In the genomic region with DNA sequence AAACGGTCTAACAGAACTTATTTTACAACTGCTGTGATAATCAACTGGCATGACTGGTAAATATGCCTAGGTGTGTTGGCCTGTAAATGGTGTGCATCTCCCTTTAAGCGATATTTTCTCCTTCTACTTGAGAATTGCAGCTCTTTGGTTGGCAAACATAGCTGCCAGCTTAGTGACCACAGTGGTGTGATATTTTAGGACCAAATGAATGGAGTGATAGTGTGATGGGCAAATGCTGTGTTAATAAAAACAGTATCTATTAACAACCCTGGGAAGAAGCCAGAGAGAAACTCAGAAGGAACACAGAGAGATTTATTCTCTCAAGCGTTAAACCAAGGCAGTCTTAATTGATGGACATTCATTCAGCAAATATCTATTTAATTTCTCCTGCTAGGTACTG, we compare ENCODE assay signal across 5 cellular contexts.
"Had no signal": no experiment of that assay in that cellular context is flagged by ENCODE, and none has a peak within 500 bp of the region (broad histone marks: within the 10 kb centered on the region; RNA-seq: fewer than 3 reads in every experiment).

No MANE protein-coding gene starts in this region.

- H3K36me3 Mint-ChIP-seq: IgD-negative memory B cell had no signal

- DNase-seq: IMR-90 had no signal

- H3K4me3 ChIP-seq: K562 had no signal

- H3K9me3 Mint-ChIP-seq: IgD-negative memory B cell had no signal

- H3K27ac Mint-ChIP-seq: IgD-negative memory B cell had no signal

- H3K4me3 Mint-ChIP-seq: IgD-negative memory B cell had no signal

- H3K27ac ChIP-seq: HL-60 had no signal

- ATAC-seq: HepG2, K562 had no signal
